8 cellular contexts compared by ENCODE assay signal in the genomic region with DNA sequence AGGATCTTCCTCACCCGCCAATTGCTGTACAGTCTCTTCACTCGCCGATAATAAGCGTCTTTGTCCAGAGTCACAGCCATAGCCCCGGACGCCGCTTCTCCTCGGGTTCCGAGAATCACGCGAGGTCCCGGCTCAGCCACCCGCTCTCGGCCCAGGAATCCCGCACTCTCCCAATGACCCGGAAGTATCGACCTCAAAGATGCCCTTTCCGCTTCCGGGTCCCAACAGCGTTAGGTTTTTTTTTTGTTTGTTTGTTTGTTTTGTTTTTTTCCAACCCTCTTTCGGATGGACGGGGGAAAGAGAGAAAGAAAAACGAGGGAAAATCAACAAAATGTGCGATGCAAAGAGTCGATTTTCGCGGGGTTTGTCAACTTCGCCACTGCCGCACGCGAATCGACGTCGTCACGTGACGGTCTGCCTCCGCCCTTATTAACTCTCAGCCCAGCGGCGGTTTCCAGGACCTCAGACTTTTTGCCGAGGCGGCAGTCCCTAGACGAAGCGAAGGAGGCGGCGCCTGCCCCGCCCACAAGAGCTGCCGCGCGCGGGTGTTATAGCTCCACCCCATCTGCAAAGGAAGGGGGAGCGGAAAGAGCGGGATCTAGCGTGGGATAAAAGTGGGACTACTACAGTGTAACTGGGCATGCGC. TPM values are rescaled to one million over a fixed set of nuclear protein-coding genes. Genes with fewer than 3 reads are reported as not detected.
A peak's percentile ranks its signal among the peaks of the same experiment; 100 is the strongest.
DNase-seq lines count a peak whose midpoint lies in the region; ATAC-seq and TF ChIP-seq lines count a peak whose summit lies in the region.

A gene (minus strand): TSS at position 172 of the 646 bp plus-strand sequence. CDS start 92 bp downstream, at position 80.

- H3K36me3 Mint-ChIP-seq in T-helper 2 cell treated with Interferon-gamma antibody and Interleukin-4, amounts not matched to agents 5 μg/mL and 100 μg/mL, for 36 hours (ENCODE audit: low read depth) = peaks cover 34% of the 10 kb centered on the region

- intact Hi-C loops in ascending aorta (cut with DNase I) (loop anchor here (1.0 to 10.0 kb wide), 8 partner anchors 53 to 702 kb away; a partner anchor contains a TSS), right cardiac atrium (cut with DNase I) (loop anchor here in 1 of 4 donors (10.0 kb wide), 1 partner anchor 139 kb away; no protein-coding TSS in a partner anchor), vagina (cut with DNase I) (no loop called here)

- TF ChIP-seq CTCF in ascending aorta (IDR thresholded peaks at IDR 0.05) = no peak
- no peak for TF ChIP-seq CTCF in vagina (IDR thresholded peaks at IDR 0.05)

- peak within 1 kb of the TSS; percentile 88 to 90 for H3K27ac ChIP-seq in ascending aorta
- H3K27ac ChIP-seq in right cardiac atrium (ENCODE audit: low read length) = peak within 1 kb of the TSS; percentile 97
- H3K27ac ChIP-seq in vagina = peak within 1 kb of the TSS; percentile 92

- H3K9me3 Mint-ChIP-seq in T-helper 2 cell treated with Interferon-gamma antibody and Interleukin-4, amounts not matched to agents 5 μg/mL and 100 μg/mL, for 36 hours = no peaks in the 10 kb centered on the region

- H3K4me1 ChIP-seq in ascending aorta (peaks cover 0 to 16% of the 10 kb centered on the region in 2 donors), right cardiac atrium (ENCODE audit: control insufficient read depth, insufficient read depth, low read length) (peaks cover 2% of the 10 kb centered on the region), vagina (peaks cover 40% of the 10 kb centered on the region)

- H3K27me3 ChIP-seq in ascending aorta (no peaks in the 10 kb centered on the region), right cardiac atrium (ENCODE audit: control insufficient read depth, insufficient read depth) (no peaks in the 10 kb centered on the region), vagina (no peaks in the 10 kb centered on the region)

- WGBS in right cardiac atrium = under 1% methylated on average over 54 of the region's 54 CpGs

- DNase-seq in NCI-H1930 (lab: John Stamatoyannopoulos, UW) = peak; percentile 90 to 93
- DNase-seq in T-helper 2 cell treated with Interferon-gamma antibody and Interleukin-4, amounts not matched to agents 5 μg/mL and 100 μg/mL, for 36 hours (ENCODE audit: low spot score) = peak; percentile 95
- DNase-seq in ascending aorta (ENCODE audit: low spot score in 2 of 2) = peak; percentile 89 to 98
- DNase-seq in right cardiac atrium = peak; percentile 97 to 99 (median 98)
- DNase-seq in putamen (ENCODE audit: low spot score) = peak; percentile 94
- DNase-seq in vagina (ENCODE audit: extremely low spot score in 2 of 2) = peak in 1 of 2 donors; percentile 97

- peak; percentile 91 for ATAC-seq in GM18502 (IDR thresholded peaks at IDR 0.05; ENCODE audit: poor library complexity, unreplicated experiment)
- ATAC-seq in HG02970 (IDR thresholded peaks at IDR 0.05; ENCODE audit: low FRiP score, unreplicated experiment) = peak; percentile 82
- ATAC-seq in right cardiac atrium = peak; percentile 99

- H3K4me3 ChIP-seq in ascending aorta (peak within 1 kb of the TSS; percentile 63 to 79), right cardiac atrium (ENCODE audit: low read length) (peak within 1 kb of the TSS; percentile 94), vagina (peak within 1 kb of the TSS; percentile 79 to 92)

- peaks cover 28% of the 10 kb centered on the region for H3K4me1 Mint-ChIP-seq in T-helper 2 cell treated with Interferon-gamma antibody and Interleukin-4, amounts not matched to agents 5 μg/mL and 100 μg/mL, for 36 hours (ENCODE audit: low read depth)

- H3K9me3 ChIP-seq in ascending aorta (no peaks in the 10 kb centered on the region), right cardiac atrium (ENCODE audit: control insufficient read depth, low read length) (no peaks in the 10 kb centered on the region), vagina (no peaks in the 10 kb centered on the region)

- H3K27me3 Mint-ChIP-seq in T-helper 2 cell treated with Interferon-gamma antibody and Interleukin-4, amounts not matched to agents 5 μg/mL and 100 μg/mL, for 36 hours (ENCODE audit: low read depth) = no peaks in the 10 kb centered on the region

- no peak for TF ChIP-seq POLR2A in vagina (IDR thresholded peaks at IDR 0.05)

- peak within 1 kb of the TSS; percentile 98 for H3K4me3 Mint-ChIP-seq in T-helper 2 cell treated with Interferon-gamma antibody and Interleukin-4, amounts not matched to agents 5 μg/mL and 100 μg/mL, for 36 hours

- peak within 1 kb of the TSS; percentile 99 for H3K27ac Mint-ChIP-seq in T-helper 2 cell treated with Interferon-gamma antibody and Interleukin-4, amounts not matched to agents 5 μg/mL and 100 μg/mL, for 36 hours

- H3K36me3 ChIP-seq in ascending aorta = peaks cover 16 to 23% of the 10 kb centered on the region in 2 donors
- H3K36me3 ChIP-seq in vagina = peaks cover 0 to 17% of the 10 kb centered on the region in 2 donors

RNA-seq across cellular contexts. Expression of the gene that starts here (rescaled TPM):
- total RNA-seq in ascending aorta = 13.5 TPM
- 10 to 100 TPM; 33.7 to 38.7 (median 35.0) TPM for total RNA-seq in right cardiac atrium
- 27.4 TPM for polyA plus RNA-seq in right cardiac atrium
- 50.1 TPM for total RNA-seq in vagina
